20 cellular contexts compared by ENCODE assay signal in the genomic region with DNA sequence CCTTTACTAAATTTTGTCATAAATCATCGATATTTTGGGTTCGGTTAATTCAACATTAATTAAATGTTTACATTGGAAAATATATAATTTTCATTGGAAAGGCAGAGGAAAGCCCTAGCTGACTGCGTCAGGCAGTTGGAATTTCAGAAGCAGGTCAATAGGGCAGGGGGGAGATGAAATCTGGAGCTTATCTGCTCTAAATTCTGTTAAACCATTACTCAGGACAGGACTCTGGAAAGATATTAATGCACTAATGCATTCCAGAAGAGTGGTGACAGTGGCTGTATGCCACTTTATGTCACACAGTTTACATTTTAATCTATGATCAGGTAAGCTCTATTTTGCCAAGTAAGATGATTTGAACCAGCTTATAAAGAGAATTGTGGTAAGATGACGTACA.
A peak's percentile ranks its signal among the peaks of the same experiment; 100 is the strongest.
DNase-seq lines count a peak whose midpoint lies in the region; ATAC-seq, FAIRE-seq and TF ChIP-seq lines count a peak whose summit lies in the region.
"Had no signal": no experiment of that assay in that cellular context is flagged by ENCODE, and none has a peak within 500 bp of the region (broad histone marks: within the 10 kb centered on the region; RNA-seq: fewer than 3 reads in every experiment).

No MANE protein-coding gene starts in this region.

- TF ChIP-seq POLR2A in IMR-90 (IDR thresholded peaks at IDR 0.05; ENCODE audit: low read depth, low read length): no peak

- H3K18ac ChIP-seq in IMR-90 (ENCODE audit: low read depth, low read length): no peak overlapping the region

- H2AK5ac ChIP-seq in IMR-90 (ENCODE audit: low read depth, low read length): no peak overlapping the region

- FAIRE-seq in HTR-8/SVneo (lab: Jason Lieb, UNC): peak; percentile 71
- FAIRE-seq: GM12878, K562 had no signal

- peak; percentile 11 for DNase-seq in HTR-8/SVneo (ENCODE audit: insufficient read length, low spot score)
- no peak for DNase-seq in IMR-90
- DNase-seq in mesothelial cell of epicardium (ENCODE audit: low spot score in 2 of 2, unreplicated experiment in 2 of 2): no peak
- DNase-seq: CD8-positive, alpha-beta T cell; DMS 273 treated with DMSO at 0.1 percent for 48 hours; DMS53; DND-41; EL; GOT3; H7; HFFc6 had no signal

- no peak overlapping the region for H3K4me2 ChIP-seq in IMR-90 (ENCODE audit: low read depth, low read length)

- no peak overlapping the region; the same call in 1 of the 2 replicates for H3K4ac ChIP-seq in IMR-90 (ENCODE audit: low read depth, low read length)

- POLR2A ChIA-PET in IMR-90 (lab: Charles Lee; ENCODE audit: unreplicated experiment): no interaction called here

- H3K9me3 Mint-ChIP-seq in mesothelial cell of epicardium: peaks cover 23% of the 10 kb centered on the region
- H3K9me3 Mint-ChIP-seq: HFFc6 had no signal

- no peak overlapping the region for H2AK9ac ChIP-seq in IMR-90 (replicated peaks; ENCODE audit: low read depth, low read length, poor library complexity)

- H3K9me1 ChIP-seq in IMR-90 (ENCODE audit: insufficient read depth, low read length): 0 out of 2 replicates have a peak, but pooled peaks cover 3% of the 10 kb centered on the region

- no peak overlapping the region for H3K23ac ChIP-seq in IMR-90 (ENCODE audit: low read depth, low read length)

- H4K5ac ChIP-seq in IMR-90 (ENCODE audit: low read depth, low read length): no peak overlapping the region

- BruUV-seq in IMR-90 (replicated peaks; lab: Mats Ljungman, UMichigan): no TSS peak

- H2AFZ ChIP-seq in IMR-90 (replicated peaks; ENCODE audit: low read length, poor library complexity): no peak overlapping the region

- dilution Hi-C loops in IMR-90 (cut with HindIII; ENCODE audit: low sequenced_read_pairs, unreplicated experiment): no loop called here

- peak overlapping the region; percentile 61 for H3K27ac Mint-ChIP-seq in mesothelial cell of epicardium
- H3K27ac Mint-ChIP-seq: B cell; CD8-positive, alpha-beta T cell; HFFc6 had no signal

- no peak overlapping the region for H3K56ac ChIP-seq in IMR-90 (ENCODE audit: extremely low read depth, insufficient read depth, low read length)

- H4K91ac ChIP-seq in IMR-90 (ENCODE audit: insufficient read depth, low read depth, low read length): no peak overlapping the region

- H3K4me1 Mint-ChIP-seq in mesothelial cell of epicardium: peaks cover 45% of the 10 kb centered on the region
- H3K4me1 Mint-ChIP-seq: B cell had no signal

- CTCF ChIA-PET in IMR-90 (lab: Yijun Ruan, JAX): interaction anchor here (1.6 kb wide), 1 partner anchor 149 kb away, joined by 4 read pairs; no protein-coding TSS in a partner anchor

- no peak overlapping the region for H3K14ac ChIP-seq in IMR-90 (replicated peaks; ENCODE audit: low read depth, low read length)

- no peak overlapping the region for H3K4me3 ChIP-seq in IMR-90 (ENCODE audit: insufficient read depth, low read depth, low read length)
- H3K4me3 ChIP-seq: BLaER1 treated with 17β-estradiol and CSF1 and Interleukin-3, amounts not matched to agents 10 nM and 100 nM; GM12878; K562 had no signal

- H3K9me3 ChIP-seq in IMR-90 (ENCODE audit: control insufficient read depth, insufficient read depth, low read length): no peaks in the 10 kb centered on the region
- H3K9me3 ChIP-seq: BLaER1 treated with 17β-estradiol and CSF1 and Interleukin-3, amounts not matched to agents 10 nM and 100 nM had no signal

- 0 out of 3 replicates have a peak overlapping the region, but pooled peaks have one; percentile 4 for H2BK15ac ChIP-seq in IMR-90 (ENCODE audit: low read depth, low read length)

- no peaks in the 10 kb centered on the region for H3K27me3 Mint-ChIP-seq in mesothelial cell of epicardium (ENCODE audit: low read depth)

- peaks cover 8% of the 10 kb centered on the region for H3K36me3 Mint-ChIP-seq in mesothelial cell of epicardium
- H3K36me3 Mint-ChIP-seq: CD8-positive, alpha-beta T cell had no signal

- H4K20me1 ChIP-seq in IMR-90 (ENCODE audit: insufficient read depth, low read length): no peaks in the 10 kb centered on the region
- H4K20me1 ChIP-seq: BLaER1 treated with 17β-estradiol and CSF1 and Interleukin-3, amounts not matched to agents 10 nM and 100 nM had no signal

- peaks cover 0 to 3% of the 10 kb centered on the region in 2 experiments; a peak in 1 of 4 replicates for H3K79me1 ChIP-seq in IMR-90 (ENCODE audit: low read depth in 1 of 2, low read length in 2 of 2)

- 100% methylated on average over 1 of the region's 4 CpGs; no CpG with 5 or more reads in 1 of the 2 experiments for WGBS in IMR-90 (ENCODE audit: extremely low coverage in 2 of 2, insufficient read length in 1 of 2), 2 experiments

- no peaks in the 10 kb centered on the region for H3K36me3 ChIP-seq in IMR-90 (ENCODE audit: control insufficient read depth, insufficient read depth, low read length)
- H3K36me3 ChIP-seq: BLaER1 treated with 17β-estradiol and CSF1 and Interleukin-3, amounts not matched to agents 10 nM and 100 nM had no signal

- peak overlapping the region; percentile 27; the same call in 1 of the 2 replicates for H2BK20ac ChIP-seq in IMR-90 (ENCODE audit: low read depth, low read length)

- H3K4me3 Mint-ChIP-seq in mesothelial cell of epicardium: no peak overlapping the region
- H3K4me3 Mint-ChIP-seq: B cell; CD8-positive, alpha-beta T cell; HFFc6 had no signal

- no peak overlapping the region for H3K9ac ChIP-seq in IMR-90 (ENCODE audit: low read depth, low read length)
- H3K9ac ChIP-seq: BLaER1 treated with 17β-estradiol and CSF1 and Interleukin-3, amounts not matched to agents 10 nM and 100 nM had no signal

- in situ Hi-C loops in IMR-90 (cut with MboI; ENCODE audit: low sequenced_read_pairs): no loop called here

- H3K27me3 ChIP-seq in IMR-90 (ENCODE audit: control insufficient read depth, insufficient read depth, low read length): no peaks in the 10 kb centered on the region
- H3K27me3 ChIP-seq: BLaER1 treated with 17β-estradiol and CSF1 and Interleukin-3, amounts not matched to agents 10 nM and 100 nM had no signal

- no peak for ATAC-seq in IMR-90 (ENCODE audit: low read depth)
- ATAC-seq in HG03280 (IDR thresholded peaks at IDR 0.05; ENCODE audit: unreplicated experiment): no peak
- ATAC-seq in HG03460 (IDR thresholded peaks at IDR 0.05; ENCODE audit: unreplicated experiment): no peak
- no peak for ATAC-seq in HG02938 (IDR thresholded peaks at IDR 0.05; ENCODE audit: unreplicated experiment)
- ATAC-seq: CD8-positive, alpha-beta T cell; GM12878; HCT116; K562 had no signal

- H3K4me1 ChIP-seq in IMR-90 (ENCODE audit: control insufficient read depth, insufficient read depth, low read length): peaks cover 11% of the 10 kb centered on the region

- H2BK120ac ChIP-seq in IMR-90 (ENCODE audit: low read depth, low read length): no peak overlapping the region

- no peak for TF ChIP-seq RAD21 in IMR-90 (IDR thresholded peaks at IDR 0.05; ENCODE audit: low read length)

- H4K8ac ChIP-seq in IMR-90 (ENCODE audit: low read depth in 2 of 2, low read length in 2 of 2): peak overlapping the region in 1 of 2 experiments; percentile 16; a peak in 1 of 4 replicates

- H2BK5ac ChIP-seq in IMR-90 (ENCODE audit: low read depth, low read length, poor library complexity, severe bottlenecking): no peak overlapping the region

- intact Hi-C loops in IMR-90 (cut with micrococcal nuclease): loop anchor here (5.0 to 10.0 kb wide), 2 partner anchors 77 to 535 kb away; partner anchors contain the start of gene RGS2

- TF ChIP-seq CTCF in IMR-90 (conservative IDR thresholded peaks at IDR 0.05; ENCODE audit: low read depth, low read length) (no peak), mesothelial cell of epicardium (IDR thresholded peaks at IDR 0.05; ENCODE audit: unreplicated experiment) (no peak)

- no peak overlapping the region for H3K27ac ChIP-seq in IMR-90 (ENCODE audit: insufficient read depth, low read length)
- H3K27ac ChIP-seq: BLaER1 treated with 17β-estradiol and CSF1 and Interleukin-3, amounts not matched to agents 10 nM and 100 nM; HL-60 had no signal

TF ChIP-seq in IMR-90, 13 proteins besides CTCF, POLR2A, EP300 and RAD21:
- TF ChIP-seq CHD1 (IDR thresholded peaks at IDR 0.05; ENCODE audit: low read depth, low read length) (no peak), RCOR1 (IDR thresholded peaks at IDR 0.05; ENCODE audit: insufficient replicate concordance, low read length) (no peak), FOS (IDR thresholded peaks at IDR 0.05; ENCODE audit: low read depth, low read length) (no peak), SMC3 (IDR thresholded peaks at IDR 0.05; ENCODE audit: low read depth, low read length) (no peak), BHLHE40 (IDR thresholded peaks at IDR 0.05; ENCODE audit: low read depth, low read length) (no peak), MAZ (IDR thresholded peaks at IDR 0.05; ENCODE audit: borderline replicate concordance, low read depth, low read length) (no peak), ELK1 (IDR thresholded peaks at IDR 0.05; ENCODE audit: borderline replicate concordance, low read depth, low read length) (no peak), MXI1 (IDR thresholded peaks at IDR 0.05; ENCODE audit: borderline replicate concordance, low read depth, low read length) (no peak), CEBPB (IDR thresholded peaks at IDR 0.05; ENCODE audit: low read depth, low read length) (no peak), MAFK (IDR thresholded peaks at IDR 0.05; ENCODE audit: low read depth, low read length) (no peak), RFX5 (IDR thresholded peaks at IDR 0.05; ENCODE audit: low read depth, low read length) (no peak), NFE2L2 (IDR thresholded peaks at IDR 0.05; ENCODE audit: low read depth, low read length) (no peak)
- TF ChIP-seq, protein P1, sequence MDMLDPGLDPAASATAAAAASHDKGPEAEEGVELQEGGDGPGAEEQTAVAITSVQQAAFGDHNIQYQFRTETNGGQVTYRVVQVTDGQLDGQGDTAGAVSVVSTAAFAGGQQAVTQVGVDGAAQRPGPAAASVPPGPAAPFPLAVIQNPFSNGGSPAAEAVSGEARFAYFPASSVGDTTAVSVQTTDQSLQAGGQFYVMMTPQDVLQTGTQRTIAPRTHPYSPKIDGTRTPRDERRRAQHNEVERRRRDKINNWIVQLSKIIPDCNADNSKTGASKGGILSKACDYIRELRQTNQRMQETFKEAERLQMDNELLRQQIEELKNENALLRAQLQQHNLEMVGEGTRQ (IDR thresholded peaks at IDR 0.05; ENCODE audit: low read depth, low read length): no peak
TF ChIP-seq in IMR-90: peak in this region for 0.
